ENCODE assay signal across 28 cellular contexts in the genomic region with DNA sequence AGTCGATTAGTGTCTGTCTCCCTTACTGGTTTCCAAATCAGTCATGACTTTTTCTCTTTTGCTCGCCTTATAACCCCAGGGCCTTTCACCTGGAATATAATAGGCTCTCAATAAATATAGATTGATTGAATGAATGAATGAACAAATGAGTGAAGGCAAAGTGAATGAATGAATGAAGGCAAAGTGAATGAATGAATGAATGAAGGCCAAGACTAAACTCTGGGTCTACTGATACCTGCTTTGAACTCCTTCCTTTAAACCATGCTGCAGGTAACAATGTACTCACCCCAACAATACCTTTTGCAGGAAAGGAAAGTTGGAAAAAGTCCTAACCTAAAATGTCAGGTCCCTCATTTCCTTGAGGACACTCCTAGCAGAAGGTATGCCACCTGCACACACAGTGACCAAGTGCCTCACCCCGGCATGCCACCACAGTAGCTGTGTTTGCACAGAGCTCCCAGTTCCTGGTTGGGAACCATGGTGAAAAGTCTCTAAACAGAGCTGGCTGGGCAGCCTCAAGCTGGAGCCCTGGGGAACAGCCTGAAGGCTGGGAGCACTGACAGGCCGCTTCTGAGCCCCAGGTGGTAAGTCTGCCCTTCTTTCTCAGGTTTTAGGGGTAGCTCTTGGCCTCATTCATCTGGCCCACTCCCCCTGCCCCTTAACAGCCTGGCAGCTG. TPM values are rescaled to one million over a fixed set of nuclear protein-coding genes. Genes with fewer than 3 reads are reported as not detected.
A peak's percentile ranks its signal among the peaks of the same experiment; 100 is the strongest.
DNase-seq lines count a peak whose midpoint lies in the region; ATAC-seq and TF ChIP-seq lines count a peak whose summit lies in the region.
"Had no signal": no experiment of that assay in that cellular context is flagged by ENCODE, and none has a peak within 500 bp of the region (broad histone marks: within the 10 kb centered on the region; RNA-seq: fewer than 3 reads in every experiment).

No MANE protein-coding gene starts in this region.

- no peak for ATAC-seq in GM18511 (IDR thresholded peaks at IDR 0.05; ENCODE audit: unreplicated experiment)
- no peak for ATAC-seq in GM21381 (IDR thresholded peaks at IDR 0.05; ENCODE audit: unreplicated experiment)
- ATAC-seq: natural killer cell treated with Interleukin-12 subunit alpha and Interleukin-12 subunit beta and Interleukin-15 and Interleukin-18, amount 100 ng/mL, for 72 hours; psoas muscle had no signal

- H3K27me3 Mint-ChIP-seq in MCF 10A (ENCODE audit: insufficient read depth, unreplicated experiment) = peaks cover 4% of the 10 kb centered on the region
- H3K27me3 Mint-ChIP-seq in nephron (ENCODE audit: low read depth) = peaks cover 10% of the 10 kb centered on the region
- H3K27me3 Mint-ChIP-seq in activated CD4-positive, alpha-beta memory T cell treated with anti-CD3 and anti-CD28 coated beads for 36 hours = peaks cover 5% of the 10 kb centered on the region

- H3K27me3 ChIP-seq in breast epithelium = no peaks in the 10 kb centered on the region
- H3K27me3 ChIP-seq: BLaER1 treated with 17β-estradiol and CSF1 and Interleukin-3, amounts not matched to agents 10 nM and 100 nM; cardiac muscle cell had no signal

- CTCF ChIA-PET in MCF 10A (lab: Yijun Ruan, JAX) = interaction anchor here (0.5 kb wide), 1 partner anchor 203 kb away, joined by 3 read pairs; no protein-coding TSS in a partner anchor
- CTCF ChIA-PET in activated CD4-positive, alpha-beta memory T cell treated with anti-CD3 and anti-CD28 coated beads for 36 hours (lab: Charles Lee) = no interaction called here

- BruUV-seq in MCF 10A (replicated peaks; lab: Mats Ljungman, UMichigan) = no TSS peak

- no peaks in the 10 kb centered on the region for H3K36me3 Mint-ChIP-seq in MCF 10A (ENCODE audit: insufficient read depth, unreplicated experiment)
- H3K36me3 Mint-ChIP-seq in nephron (ENCODE audit: low read depth) = no peaks in the 10 kb centered on the region
- no peaks in the 10 kb centered on the region for H3K36me3 Mint-ChIP-seq in activated CD4-positive, alpha-beta memory T cell treated with anti-CD3 and anti-CD28 coated beads for 36 hours
- H3K36me3 Mint-ChIP-seq: natural killer cell treated with Interleukin-12 subunit alpha and Interleukin-12 subunit beta and Interleukin-15 and Interleukin-18, amount 100 ng/mL, for 72 hours had no signal

- H3K4me1 Mint-ChIP-seq in MCF 10A (ENCODE audit: insufficient read depth, unreplicated experiment) (no peaks in the 10 kb centered on the region), nephron (peaks cover 38% of the 10 kb centered on the region)
- no peaks in the 10 kb centered on the region for H3K4me1 Mint-ChIP-seq in activated CD4-positive, alpha-beta memory T cell treated with anti-CD3 and anti-CD28 coated beads for 36 hours (ENCODE audit: low read depth)
- H3K4me1 Mint-ChIP-seq: activated B cell treated with CpG ODN at 0.5 μM for 24 hours had no signal

- H3K9me3 ChIP-seq in breast epithelium = no peaks in the 10 kb centered on the region
- H3K9me3 ChIP-seq: BLaER1 treated with 17β-estradiol and CSF1 and Interleukin-3, amounts not matched to agents 10 nM and 100 nM; psoas muscle had no signal

- intact Hi-C loops in breast epithelium (cut with DNase I; ENCODE audit: low total_unique reads) (no loop called here), MCF 10A (cut with micrococcal nuclease) (no loop called here)
- intact Hi-C loops in activated CD4-positive, alpha-beta memory T cell treated with anti-CD3 and anti-CD28 coated beads for 36 hours (cut with micrococcal nuclease) = no loop called here

- no peak overlapping the region for H3K4me3 ChIP-seq in breast epithelium
- H3K4me3 ChIP-seq: BLaER1 treated with 17β-estradiol and CSF1 and Interleukin-3, amounts not matched to agents 10 nM and 100 nM; cardiac muscle cell; psoas muscle had no signal

- TF ChIP-seq CTCF in breast epithelium (IDR thresholded peaks at IDR 0.05) (no peak), MCF 10A (IDR thresholded peaks at IDR 0.05; ENCODE audit: unreplicated experiment) (no peak), nephron (IDR thresholded peaks at IDR 0.05; ENCODE audit: unreplicated experiment in 3 of 3) (no peak)

- DNase-seq in breast epithelium (ENCODE audit: low spot score in 2 of 2) = peak; percentile 33 to 53
- no peak for DNase-seq in MCF 10A (ENCODE audit: unreplicated experiment)
- DNase-seq in epithelial cell of prostate (ENCODE audit: low read depth, low spot score) = peak; percentile 18
- DNase-seq in activated CD4-positive, alpha-beta memory T cell treated with anti-CD3 and anti-CD28 coated beads for 36 hours = no peak
- no peak for DNase-seq in hepatic stellate cell (ENCODE audit: low spot score)
- DNase-seq: activated B cell treated with CpG ODN at 0.5 μM for 24 hours; activated CD4-positive, alpha-beta T cell treated with anti-CD3 and anti-CD28 coated beads, Interleukin-2, amount 50 U/mL, for 48 hours; activated gamma-delta T cell treated with Interleukin-2 at 50 U/mL for 16 hours; activated T-cell treated with anti-CD3 and anti-CD28 coated beads for 4 hours; amniotic stem cell; dermis blood vessel endothelial cell; GDM1; hippocampal formation; KBM-7; NCI-H1694 treated with DMSO at 0.1 percent for 48 hours; NCI-H345; psoas muscle; stimulated activated CD4-positive, alpha-beta T cell treated with anti-CD3 and anti-CD28 coated beads, Interleukin-4, amount 100 ng/mL, for 1 hour; T1000; trophoblast cell had no signal

- H3K27ac Mint-ChIP-seq in MCF 10A (ENCODE audit: low read depth, unreplicated experiment) (no peak overlapping the region), nephron (peak overlapping the region in 2 of 3 experiments; percentile 12 to 79)
- H3K27ac Mint-ChIP-seq in activated CD4-positive, alpha-beta memory T cell treated with anti-CD3 and anti-CD28 coated beads for 36 hours = no peak overlapping the region
- H3K27ac Mint-ChIP-seq: activated B cell treated with CpG ODN at 0.5 μM for 24 hours; natural killer cell treated with Interleukin-12 subunit alpha and Interleukin-12 subunit beta and Interleukin-15 and Interleukin-18, amount 100 ng/mL, for 72 hours; stimulated activated naive CD8-positive, alpha-beta T cell treated with anti-CD3 and anti-CD28 coated beads, Interleukin-15, Interleukin-2, amounts not matched to agents 100 ng/mL and 50 ng/mL, for 24 hours had no signal

- no peaks in the 10 kb centered on the region for H3K36me3 ChIP-seq in breast epithelium
- H3K36me3 ChIP-seq: BLaER1 treated with 17β-estradiol and CSF1 and Interleukin-3, amounts not matched to agents 10 nM and 100 nM; cardiac muscle cell had no signal

- POLR2A ChIA-PET in MCF 10A (lab: Yijun Ruan, JAX) = interaction anchor here (0.7 kb wide), 1 partner anchor 174 kb away, joined by 3 read pairs; no protein-coding TSS in a partner anchor
- POLR2A ChIA-PET in activated CD4-positive, alpha-beta memory T cell treated with anti-CD3 and anti-CD28 coated beads for 36 hours (lab: Charles Lee) = no interaction called here

- no peak for TF ChIP-seq POLR2A in breast epithelium (IDR thresholded peaks at IDR 0.05)

- H3K9me3 Mint-ChIP-seq in MCF 10A (ENCODE audit: unreplicated experiment) = no peaks in the 10 kb centered on the region
- no peaks in the 10 kb centered on the region for H3K9me3 Mint-ChIP-seq in nephron
- no peaks in the 10 kb centered on the region for H3K9me3 Mint-ChIP-seq in activated CD4-positive, alpha-beta memory T cell treated with anti-CD3 and anti-CD28 coated beads for 36 hours
- H3K9me3 Mint-ChIP-seq: activated B cell treated with CpG ODN at 0.5 μM for 24 hours; natural killer cell treated with Interleukin-12 subunit alpha and Interleukin-12 subunit beta and Interleukin-15 and Interleukin-18, amount 100 ng/mL, for 72 hours; stimulated activated naive CD8-positive, alpha-beta T cell treated with anti-CD3 and anti-CD28 coated beads, Interleukin-15, Interleukin-2, amounts not matched to agents 100 ng/mL and 50 ng/mL, for 24 hours had no signal

- H3K4me1 ChIP-seq in breast epithelium = no peaks in the 10 kb centered on the region
- H3K4me1 ChIP-seq: BLaER1 treated with 17β-estradiol and CSF1 and Interleukin-3, amounts not matched to agents 10 nM and 100 nM; psoas muscle had no signal

- H3K27ac ChIP-seq in breast epithelium (peak overlapping the region; percentile 34 to 77), epithelial cell of prostate (no peak overlapping the region)
- H3K27ac ChIP-seq: BLaER1 treated with 17β-estradiol and CSF1 and Interleukin-3, amounts not matched to agents 10 nM and 100 nM; cardiac muscle cell; psoas muscle; RWPE1 had no signal

- H3K4me3 Mint-ChIP-seq in MCF 10A (ENCODE audit: unreplicated experiment) (no peak overlapping the region), nephron (no peak overlapping the region)
- H3K4me3 Mint-ChIP-seq in activated CD4-positive, alpha-beta memory T cell treated with anti-CD3 and anti-CD28 coated beads for 36 hours = no peak overlapping the region
- H3K4me3 Mint-ChIP-seq: activated B cell treated with CpG ODN at 0.5 μM for 24 hours; natural killer cell treated with Interleukin-12 subunit alpha and Interleukin-12 subunit beta and Interleukin-15 and Interleukin-18, amount 100 ng/mL, for 72 hours; stimulated activated naive CD8-positive, alpha-beta T cell treated with anti-CD3 and anti-CD28 coated beads, Interleukin-15, Interleukin-2, amounts not matched to agents 100 ng/mL and 50 ng/mL, for 24 hours had no signal

RNA-seq across cellular contexts. Expression of a gene that starts 42.7 kb away (rescaled TPM):
- total RNA-seq in breast epithelium (10 to 100 TPM in 1 of 3 donors, 1 to 10 TPM in 2; 4.1 to 12.8 (median 5.6) TPM), MCF 10A (2022) (0.49 and 1.1 TPM in 2 replicates)
- total RNA-seq in activated CD4-positive, alpha-beta memory T cell treated with anti-CD3 and anti-CD28 coated beads for 36 hours = not detected
- total RNA-seq: activated B cell treated with CpG ODN at 0.5 μM for 24 hours; dermis blood vessel endothelial cell; natural killer cell treated with Interleukin-12 subunit alpha and Interleukin-12 subunit beta and Interleukin-15 and Interleukin-18, amount 100 ng/mL, for 72 hours had no signal

Comparison
In these comparisons a context has a peak if more than half of its experiments do, and no peak if none do; other contexts are left out.
1. DNase-seq: peak in breast epithelium (2 of 2) and epithelial cell of prostate (single experiment); none in MCF 10A (single experiment), activated CD4-positive, alpha-beta memory T cell treated with anti-CD3 and anti-CD28 coated beads for 36 hours (single experiment) and hepatic stellate cell (single experiment).
2. H3K27ac Mint-ChIP-seq: peak in nephron (2 of 3); none in MCF 10A (single experiment) and activated CD4-positive, alpha-beta memory T cell treated with anti-CD3 and anti-CD28 coated beads for 36 hours (single experiment).